In the genomic region with DNA sequence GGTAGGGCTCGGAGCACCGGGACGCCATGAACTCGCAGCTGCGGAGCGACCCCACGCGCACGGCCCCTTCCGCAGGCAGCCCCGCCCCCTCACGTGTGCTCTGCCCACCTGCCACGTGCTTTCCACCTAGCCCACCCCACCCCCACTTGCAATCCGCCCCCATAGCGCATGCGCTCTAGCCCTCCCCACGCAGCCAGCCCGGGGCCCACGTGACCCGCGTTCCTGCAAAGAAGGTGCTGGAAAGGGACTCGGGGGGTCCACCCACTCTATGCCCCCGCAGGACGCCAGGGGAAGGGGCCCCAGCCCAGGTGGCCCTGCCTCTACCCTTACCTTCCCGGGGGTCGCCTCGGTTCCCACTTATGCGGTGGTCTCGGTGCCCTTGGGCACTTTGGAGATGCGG, we compare ENCODE assay signal across 21 cellular contexts. TPM values are rescaled to one million over a fixed set of nuclear protein-coding genes. Genes with fewer than 3 reads are reported as not detected.
DNase-seq lines count a peak whose midpoint lies in the region; ATAC-seq and TF ChIP-seq lines count a peak whose summit lies in the region.
"Had no signal": no experiment of that assay in that cellular context is flagged by ENCODE, and none has a peak within 500 bp of the region (broad histone marks: within the 10 kb centered on the region; RNA-seq: fewer than 3 reads in every experiment).

Gene SOHLH1, minus strand, starts transcription at position 42 of the 400 bp plus-strand sequence. Its CDS starts 14 bp downstream, at position 28.

- H3K4me1 ChIP-seq in Caco-2 (peaks cover 17% of the 10 kb centered on the region), HEK293 (ENCODE audit: control insufficient read depth, insufficient read depth, low read length) (no peaks in the 10 kb centered on the region), testis (peaks cover 8% of the 10 kb centered on the region)

- TF ChIP-seq CTCF in Caco-2 (IDR thresholded peaks at IDR 0.05; ENCODE audit: insufficient read depth in 1 of 2, low read depth in 1 of 2, low read length in 1 of 2, severe bottlenecking in 1 of 2, unreplicated experiment in 1 of 2) (no peak), HEK293 (tag by site-specific recombination; IDR thresholded peaks at IDR 0.05) (no peak), dorsolateral prefrontal cortex (IDR thresholded peaks at IDR 0.05 in 54 of 56, conservative IDR thresholded peaks at IDR 0.05 in 2 of 56; ENCODE audit: low read depth in 1 of 56, partially characterized antibody in 56 of 56) (no peak), testis (IDR thresholded peaks at IDR 0.05) (no peak)

- no peak for TF ChIP-seq POLR2A in testis (IDR thresholded peaks at IDR 0.05)

- no peak for ATAC-seq in GM21526 (IDR thresholded peaks at IDR 0.05; ENCODE audit: low FRiP score, unreplicated experiment)

- no peaks in the 10 kb centered on the region for H3K27me3 ChIP-seq in Caco-2 (replicated peaks; ENCODE audit: control insufficient read depth, insufficient read depth, low read length)
- H3K27me3 ChIP-seq in dorsolateral prefrontal cortex = peaks cover 0 to 24% (median 0%) of the 10 kb centered on the region in 45 donors
- H3K27me3 ChIP-seq in testis = no peaks in the 10 kb centered on the region
- H3K27me3 ChIP-seq: BLaER1 had no signal

- no peaks in the 10 kb centered on the region for H3K9me3 ChIP-seq in Caco-2
- no peaks in the 10 kb centered on the region for H3K9me3 ChIP-seq in HEK293 (ENCODE audit: control insufficient read depth, insufficient read depth, low read depth, low read length)
- H3K9me3 ChIP-seq in testis = no peaks in the 10 kb centered on the region
- H3K9me3 ChIP-seq: BLaER1 had no signal

- H3K27ac ChIP-seq in HEK293 (ENCODE audit: extremely low read depth, low read depth, low read length) (no peak within 1 kb of the TSS), dorsolateral prefrontal cortex (peak within 1 kb of the TSS in 2 of 59 donors; percentile 27 to 31), testis (no peak within 1 kb of the TSS)
- H3K27ac ChIP-seq: BLaER1, HL-60 had no signal

- intact Hi-C loops in Caco-2 (cut with micrococcal nuclease; ENCODE audit: unreplicated experiment) (no loop called here), dorsolateral prefrontal cortex (cut with DNase I) (loop anchor here in 1 of 2 donors (10.0 kb wide), 1 partner anchor 95 kb away; no protein-coding TSS in a partner anchor), testis (cut with DNase I; ENCODE audit: low total_unique reads) (no loop called here)

- peak within 1 kb of the TSS; percentile 69 for H3K27ac Mint-ChIP-seq in Caco-2 (ENCODE audit: unreplicated experiment)
- H3K27ac Mint-ChIP-seq: HFFc6 had no signal

- H3K4me1 Mint-ChIP-seq in Caco-2 (ENCODE audit: low read depth, unreplicated experiment) = no peaks in the 10 kb centered on the region
- H3K4me1 Mint-ChIP-seq: CD14-positive monocyte; CD4-positive, alpha-beta memory T cell had no signal

- H3K36me3 Mint-ChIP-seq in Caco-2 (ENCODE audit: insufficient read depth, unreplicated experiment) = peaks cover 4% of the 10 kb centered on the region
- H3K36me3 Mint-ChIP-seq: CD14-positive monocyte; CD4-positive, alpha-beta memory T cell had no signal

- BruUV-seq in Caco-2 (replicated peaks; lab: Mats Ljungman, UMichigan) = no TSS peak

- peak within 1 kb of the TSS; percentile 77 for H3K4me3 Mint-ChIP-seq in Caco-2 (ENCODE audit: unreplicated experiment)
- H3K4me3 Mint-ChIP-seq: CD14-positive monocyte; CD4-positive, alpha-beta memory T cell; HFFc6 had no signal

- CTCF ChIA-PET in Caco-2 (lab: Charles Lee) (no interaction called here), HEK293 (lab: Yijun Ruan, JAX) (interaction anchor here (0.6 kb wide), 1 partner anchor 23 kb away, joined by 3 read pairs; no protein-coding TSS in a partner anchor)

- peaks cover 4% of the 10 kb centered on the region for H3K36me3 ChIP-seq in Caco-2 (ENCODE audit: control insufficient read depth, insufficient read depth, low read length)
- no peaks in the 10 kb centered on the region for H3K36me3 ChIP-seq in HEK293 (ENCODE audit: control insufficient read depth in 2 of 2, insufficient read depth in 1 of 2, low read length in 2 of 2)
- H3K36me3 ChIP-seq in testis (ENCODE audit: low read depth, missing control alignments) = no peaks in the 10 kb centered on the region
- H3K36me3 ChIP-seq: BLaER1 had no signal

- POLR2A ChIA-PET in Caco-2 (lab: Charles Lee) (no interaction called here), HEK293 (lab: Yijun Ruan, JAX) (no interaction called here)

- H3K4me3 ChIP-seq in Caco-2 (ENCODE audit: low read depth, low read length) (peak within 1 kb of the TSS; percentile 67), HEK293 (ENCODE audit: low read depth, low read length) (no peak within 1 kb of the TSS), dorsolateral prefrontal cortex (no peak within 1 kb of the TSS), testis (peak within 1 kb of the TSS in 1 of 2 donors; percentile 50)
- H3K4me3 ChIP-seq: BLaER1 had no signal

- no peaks in the 10 kb centered on the region for H3K9me3 Mint-ChIP-seq in Caco-2 (ENCODE audit: unreplicated experiment)
- H3K9me3 Mint-ChIP-seq: CD4-positive, alpha-beta memory T cell; HFFc6 had no signal

- 73 to 74% methylated on average over 6 to 29 of the region's 30 CpGs for WGBS in testis, 2 donors

- H3K27me3 Mint-ChIP-seq in Caco-2 (ENCODE audit: insufficient read depth, unreplicated experiment) = no peaks in the 10 kb centered on the region

- peak; percentile 83 to 84 for DNase-seq in Caco-2
- no peak for DNase-seq in dorsolateral prefrontal cortex
- DNase-seq in testis = peak; percentile 58
- DNase-seq in germinal center (ENCODE audit: low spot score) = no peak
- DNase-seq in inferior parietal cortex (ENCODE audit: extremely low spot score) = no peak
- DNase-seq: Calu3, DMS79 treated with DMSO at 0.1 percent for 48 hours, GF-D8, HCEC 1CT, HFFc6, IMR-90, KG1 had no signal

TF ChIP-seq in HEK293, 187 proteins besides CTCF, POLR2A, EP300 and RAD21:
- TF ChIP-seq ZFHX2 (tag by site-specific recombination; conservative IDR thresholded peaks at IDR 0.05) (peak; percentile 61), ZNF354C (tag by site-specific recombination; IDR thresholded peaks at IDR 0.05; ENCODE audit: borderline replicate concordance, low read depth) (no peak)
- TF ChIP-seq, protein P1, sequence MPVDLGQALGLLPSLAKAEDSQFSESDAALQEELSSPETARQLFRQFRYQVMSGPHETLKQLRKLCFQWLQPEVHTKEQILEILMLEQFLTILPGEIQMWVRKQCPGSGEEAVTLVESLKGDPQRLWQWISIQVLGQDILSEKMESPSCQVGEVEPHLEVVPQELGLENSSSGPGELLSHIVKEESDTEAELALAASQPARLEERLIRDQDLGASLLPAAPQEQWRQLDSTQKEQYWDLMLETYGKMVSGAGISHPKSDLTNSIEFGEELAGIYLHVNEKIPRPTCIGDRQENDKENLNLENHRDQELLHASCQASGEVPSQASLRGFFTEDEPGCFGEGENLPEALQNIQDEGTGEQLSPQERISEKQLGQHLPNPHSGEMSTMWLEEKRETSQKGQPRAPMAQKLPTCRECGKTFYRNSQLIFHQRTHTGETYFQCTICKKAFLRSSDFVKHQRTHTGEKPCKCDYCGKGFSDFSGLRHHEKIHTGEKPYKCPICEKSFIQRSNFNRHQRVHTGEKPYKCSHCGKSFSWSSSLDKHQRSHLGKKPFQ (tag by site-specific recombination; IDR thresholded peaks at IDR 0.05) = no peak
TF ChIP-seq in HEK293: peak in this region for 1.

RNA-seq across cellular contexts. Expression of gene SOHLH1, which starts in this region (rescaled TPM):
- total RNA-seq in Caco-2 (2022) (42.6 and 44.9 TPM in 2 replicates), dorsolateral prefrontal cortex (10 to 100 TPM in 119 of 120 experiments, 1 to 10 TPM in 1; 8.7 to 41.6 (median 20.1) TPM), testis (10 to 100 TPM; 18.4 to 32.7 TPM)
- 18.7 TPM for polyA plus RNA-seq in testis (ENCODE audit: insufficient read depth, low read depth, low replicate concordance)
- total RNA-seq: Calu3; CD4-positive, alpha-beta memory T cell; H4; HFFc6; HT1080; IMR-90 had no signal
- polyA plus RNA-seq: AG04450; CD14-positive monocyte; CD4-positive, alpha-beta memory T cell; IMR-90 had no signal

Comparison
In these comparisons a context has a peak if more than half of its experiments do, and no peak if none do; other contexts are left out.
1. DNase-seq: peak in Caco-2 (2 of 2) and testis (single experiment); none in dorsolateral prefrontal cortex (0 of 10), germinal center (single experiment) and inferior parietal cortex (single experiment).